Comparison of ENCODE assay signal across 20 cellular contexts in the genomic region with DNA sequence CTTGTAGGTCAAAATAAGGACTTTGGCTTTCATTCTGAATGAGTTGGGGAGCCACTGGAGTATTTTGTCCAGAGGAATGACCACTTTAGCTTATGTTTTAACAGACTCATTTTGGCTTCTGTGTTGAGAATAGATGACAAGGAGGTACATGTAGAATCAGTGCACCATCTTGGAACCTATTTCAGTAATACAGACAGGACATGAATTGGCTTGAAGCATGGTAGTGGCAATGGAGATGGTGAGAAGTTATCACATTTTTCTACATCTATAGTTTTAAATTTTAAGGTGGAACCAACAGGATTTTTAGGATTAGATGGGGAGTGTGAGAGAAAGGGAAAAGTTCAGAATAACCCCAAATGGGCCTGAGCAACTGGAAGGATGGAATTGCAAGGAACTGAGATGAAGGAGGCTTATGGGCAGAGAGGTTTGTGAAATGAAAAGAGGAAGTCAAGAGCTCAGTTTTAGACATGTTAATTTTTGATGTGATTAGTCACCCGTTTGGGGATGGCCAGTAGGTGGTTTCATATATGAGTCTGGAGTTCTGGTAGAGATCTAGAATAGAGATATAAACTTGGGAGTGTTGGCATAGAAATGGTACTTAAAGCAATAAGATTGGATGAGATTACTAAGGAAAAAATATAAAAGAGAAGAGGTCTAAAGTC.
DNase-seq lines count a peak whose midpoint lies in the region; ATAC-seq and TF ChIP-seq lines count a peak whose summit lies in the region.
"Had no signal": no experiment of that assay in that cellular context is flagged by ENCODE, and none has a peak within 500 bp of the region (broad histone marks: within the 10 kb centered on the region; RNA-seq: fewer than 3 reads in every experiment).

No MANE protein-coding gene starts in this region.

- H3K4me1 Mint-ChIP-seq in naive thymus-derived CD4-positive, alpha-beta T cell = peaks cover 0 to 7% (median 5%) of the 10 kb centered on the region in 7 donors

- H3K4me2 ChIP-seq in Karpas-422 (ENCODE audit: low read depth, low read length, poor library complexity, severe bottlenecking) (no peak overlapping the region), OCI-LY7 (ENCODE audit: low read length) (peak overlapping the region; percentile 27; the same call in 1 of the 2 replicates)

- DNase-seq in GM10248 (ENCODE audit: extremely low spot score) = peak; percentile 15
- peak; percentile 64 for DNase-seq in Karpas-422
- peak; percentile 25 for DNase-seq in OCI-LY7 (ENCODE audit: low spot score)
- DNase-seq in naive thymus-derived CD4-positive, alpha-beta T cell = no peak
- no peak for DNase-seq in mucosa of gallbladder (ENCODE audit: low spot score)
- DNase-seq in lower lobe of right lung = no peak
- DNase-seq: activated CD4-positive, alpha-beta memory T cell treated with anti-CD3 and anti-CD28 coated beads for 36 hours; activated naive CD4-positive, alpha-beta T cell; activated T-cell treated with anti-CD3 and anti-CD28 coated beads for 4 hours; amygdala; dermis blood vessel endothelial cell; KG1; NCI-H2107; NCI-H510A; NK-92 treated with Interleukin-12 subunit alpha and Interleukin-12 subunit beta, amount 100 ng/mL, for 24 hours; small intestine; T-cell had no signal

- H3K27ac ChIP-seq in Karpas-422 (ENCODE audit: low read length) (no peak overlapping the region), OCI-LY7 (ENCODE audit: low read depth, low read length, poor library complexity, severe bottlenecking) (no peak overlapping the region), lower lobe of right lung (no peak overlapping the region)
- H3K27ac ChIP-seq in naive thymus-derived CD4-positive, alpha-beta T cell (ENCODE audit: low read depth, low read length) = no peak overlapping the region
- H3K27ac ChIP-seq: left lung had no signal

- no peaks in the 10 kb centered on the region for H3K27me3 ChIP-seq in Karpas-422 (ENCODE audit: low read length)
- H3K27me3 ChIP-seq in naive thymus-derived CD4-positive, alpha-beta T cell (ENCODE audit: control insufficient read depth in 2 of 2, insufficient read depth in 2 of 2, low read length in 2 of 2) = no peaks in the 10 kb centered on the region
- no peaks in the 10 kb centered on the region for H3K27me3 ChIP-seq in lower lobe of right lung (ENCODE audit: low read depth)

- peaks cover 0 to 4% (median 3%) of the 10 kb centered on the region in 5 donors for H3K36me3 Mint-ChIP-seq in naive thymus-derived CD4-positive, alpha-beta T cell
- H3K36me3 Mint-ChIP-seq: T-cell, type B pancreatic cell had no signal

- H3K79me2 ChIP-seq in Karpas-422 (ENCODE audit: low read length) (no peaks in the 10 kb centered on the region), OCI-LY7 (ENCODE audit: insufficient read depth, low read depth, low read length) (no peaks in the 10 kb centered on the region)

- H3K27ac Mint-ChIP-seq in naive thymus-derived CD4-positive, alpha-beta T cell = peak overlapping the region in 1 of 9 donors; percentile 7
- H3K27ac Mint-ChIP-seq: activated CD4-positive, alpha-beta memory T cell treated with anti-CD3 and anti-CD28 coated beads for 36 hours; T-cell; type B pancreatic cell had no signal

- POLR2A ChIA-PET in GM10248 (lab: Yijun Ruan, JAX) = no interaction called here
- POLR2A ChIA-PET in OCI-LY7 (lab: Charles Lee) = no interaction called here
- POLR2A ChIA-PET in naive thymus-derived CD4-positive, alpha-beta T cell (lab: Charles Lee) = no interaction called here

- H3K36me3 ChIP-seq in Karpas-422 (ENCODE audit: insufficient read depth, low read length) = no peaks in the 10 kb centered on the region
- H3K36me3 ChIP-seq in OCI-LY7 (ENCODE audit: insufficient read depth, low read length) = no peaks in the 10 kb centered on the region
- no peaks in the 10 kb centered on the region for H3K36me3 ChIP-seq in naive thymus-derived CD4-positive, alpha-beta T cell (ENCODE audit: control insufficient read depth in 2 of 3, insufficient read depth in 3 of 3, low read length in 3 of 3)
- no peaks in the 10 kb centered on the region for H3K36me3 ChIP-seq in lower lobe of right lung
- H3K36me3 ChIP-seq: left lung had no signal

- H3K9me3 Mint-ChIP-seq in naive thymus-derived CD4-positive, alpha-beta T cell = peaks cover 0 to 10% (median 5%) of the 10 kb centered on the region in 11 donors

- TF ChIP-seq CTCF in GM10248 (IDR thresholded peaks at IDR 0.05; ENCODE audit: control extremely low read depth, extremely low read depth, low read depth, missing control alignments) (no peak), OCI-LY7 (conservative IDR thresholded peaks at IDR 0.05; ENCODE audit: low read length) (no peak), lower lobe of right lung (IDR thresholded peaks at IDR 0.05) (no peak)

- CTCF ChIA-PET in GM10248 (lab: Yijun Ruan, JAX) (interaction anchor here (0.8 kb wide), 1 partner anchor 27 kb away, joined by 3 read pairs; no protein-coding TSS in a partner anchor), OCI-LY7 (lab: Charles Lee; ENCODE audit: unreplicated experiment) (no interaction called here)
- CTCF ChIA-PET in naive thymus-derived CD4-positive, alpha-beta T cell (lab: Charles Lee) = no interaction called here

- ATAC-seq in naive thymus-derived CD4-positive, alpha-beta T cell = peak; percentile 65
- ATAC-seq in lower lobe of right lung (no peak), GM21367 (IDR thresholded peaks at IDR 0.05; ENCODE audit: unreplicated experiment) (no peak)
- ATAC-seq: left lung, T-cell had no signal

- H3K9me3 ChIP-seq in Karpas-422 (ENCODE audit: low read length) (no peaks in the 10 kb centered on the region), OCI-LY7 (ENCODE audit: low read length) (peaks cover 5% of the 10 kb centered on the region; the same call in 1 of the 2 replicates), lower lobe of right lung (no peaks in the 10 kb centered on the region)
- no peaks in the 10 kb centered on the region for H3K9me3 ChIP-seq in naive thymus-derived CD4-positive, alpha-beta T cell (ENCODE audit: control insufficient read depth in 2 of 3, low read length in 3 of 3)
- H3K9me3 ChIP-seq: left lung had no signal

- H3K4me1 ChIP-seq in Karpas-422 (ENCODE audit: low read length) (peaks cover 26% of the 10 kb centered on the region), OCI-LY7 (ENCODE audit: insufficient read depth, low read length, poor library complexity, severe bottlenecking) (peaks cover 10% of the 10 kb centered on the region), lower lobe of right lung (no peaks in the 10 kb centered on the region)
- no peaks in the 10 kb centered on the region for H3K4me1 ChIP-seq in naive thymus-derived CD4-positive, alpha-beta T cell (ENCODE audit: control insufficient read depth in 2 of 2, insufficient read depth in 2 of 2, low read length in 2 of 2)

- H3K4me3 Mint-ChIP-seq in naive thymus-derived CD4-positive, alpha-beta T cell = no peak overlapping the region
- H3K4me3 Mint-ChIP-seq: activated CD4-positive, alpha-beta memory T cell treated with anti-CD3 and anti-CD28 coated beads for 36 hours; T-cell; type B pancreatic cell had no signal

- H3K27me3 Mint-ChIP-seq in naive thymus-derived CD4-positive, alpha-beta T cell = peaks cover 5 to 32% (median 27%) of the 10 kb centered on the region in 5 donors

- no TSS peak for BruUV-seq in OCI-LY7 (replicated peaks; lab: Mats Ljungman, UMichigan)

- H4K20me1 ChIP-seq in Karpas-422 (ENCODE audit: insufficient read depth, low read depth, low read length) (no peaks in the 10 kb centered on the region), OCI-LY7 (ENCODE audit: insufficient read depth, low read length) (no peaks in the 10 kb centered on the region)

- H3K9me2 ChIP-seq in Karpas-422 (replicated peaks; ENCODE audit: insufficient read depth, low read length) = no peaks in the 10 kb centered on the region
- no peaks in the 10 kb centered on the region for H3K9me2 ChIP-seq in OCI-LY7 (ENCODE audit: insufficient read depth, low read length)

- intact Hi-C loops in OCI-LY7 (cut with micrococcal nuclease; ENCODE audit: unreplicated experiment) = loop anchor here (5.0 kb wide), 2 partner anchors 88 to 128 kb away; a partner anchor contains a TSS
- intact Hi-C loops in naive thymus-derived CD4-positive, alpha-beta T cell (cut with micrococcal nuclease) = loop anchor here in 1 of 2 donors (10.0 kb wide), 1 partner anchor 1075 kb away; no protein-coding TSS in a partner anchor
- intact Hi-C loops in lower lobe of right lung (cut with DNase I) = no loop called here

- no peak overlapping the region for H3K9ac ChIP-seq in Karpas-422 (ENCODE audit: low read length)

- H2AFZ ChIP-seq in Karpas-422 (ENCODE audit: low read length) = peak overlapping the region; percentile 19; the same call in 1 of the 2 replicates
- 0 out of 2 replicates have a peak overlapping the region, but pooled peaks have one; percentile 18 for H2AFZ ChIP-seq in OCI-LY7 (ENCODE audit: low read length)

- no peak overlapping the region for H3K4me3 ChIP-seq in Karpas-422 (ENCODE audit: low read length)
- no peak overlapping the region for H3K4me3 ChIP-seq in OCI-LY7 (ENCODE audit: low read depth, low read length, poor library complexity, severe bottlenecking)
- no peak overlapping the region for H3K4me3 ChIP-seq in naive thymus-derived CD4-positive, alpha-beta T cell (ENCODE audit: low read length)
- no peak overlapping the region for H3K4me3 ChIP-seq in lower lobe of right lung
- H3K4me3 ChIP-seq: left lung had no signal

Comparison
In these comparisons a context has a peak if more than half of its experiments do, and no peak if none do; other contexts are left out.
1. DNase-seq: peak in GM10248 (single experiment), Karpas-422 (single experiment) and OCI-LY7 (single experiment); none in naive thymus-derived CD4-positive, alpha-beta T cell (0 of 9), mucosa of gallbladder (single experiment) and lower lobe of right lung (single experiment).